8 cellular contexts compared by ENCODE assay signal in the genomic region with DNA sequence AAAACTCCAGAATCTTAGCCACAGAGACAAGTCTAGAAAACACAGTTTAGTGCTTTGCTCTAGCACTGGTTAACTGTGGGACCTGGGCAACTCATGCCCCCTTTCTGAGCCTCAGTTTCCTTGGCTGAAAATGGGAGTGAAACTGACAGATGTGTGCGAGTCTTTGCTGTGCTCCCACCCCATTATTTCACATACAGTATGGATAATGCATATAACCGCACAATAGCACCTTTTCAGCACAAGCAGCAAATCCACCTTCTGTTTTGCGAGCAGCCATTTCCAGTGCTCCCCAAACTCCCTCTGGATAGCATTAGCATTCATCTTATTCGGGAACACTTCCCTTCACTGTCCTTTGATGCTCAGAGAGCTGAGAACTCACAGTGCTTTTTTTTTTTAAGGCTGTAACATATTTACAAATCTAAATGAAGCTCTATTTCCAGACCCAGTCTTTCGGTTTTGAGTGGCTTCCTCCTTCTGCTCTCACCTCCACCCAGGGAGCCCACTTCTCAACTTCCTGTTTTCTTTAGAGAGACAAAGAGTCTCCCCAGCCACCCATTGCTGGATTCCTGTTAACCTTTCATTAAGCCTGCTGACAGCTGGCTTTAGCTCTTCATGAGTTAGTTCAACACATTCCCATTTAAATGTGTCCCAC. TPM values are rescaled to one million over a fixed set of nuclear protein-coding genes. Genes with fewer than 3 reads are reported as not detected.
A peak's percentile ranks its signal among the peaks of the same experiment; 100 is the strongest.
DNase-seq lines count a peak whose midpoint lies in the region; ATAC-seq, FAIRE-seq and TF ChIP-seq lines count a peak whose summit lies in the region.

No MANE protein-coding gene starts in this region.

- no peaks in the 10 kb centered on the region for H3K27me3 ChIP-seq in iPS DF 6.9 (ENCODE audit: control insufficient read depth, insufficient read depth, low read length)
- no peaks in the 10 kb centered on the region for H3K27me3 ChIP-seq in uterus

- no peak overlapping the region for H3K4me3 ChIP-seq in iPS DF 6.9 (ENCODE audit: low read length)
- H3K4me3 ChIP-seq in uterus: no peak overlapping the region

- ATAC-seq in GM19397 (IDR thresholded peaks at IDR 0.05; ENCODE audit: unreplicated experiment): peak; percentile 73
- peak; percentile 94 for ATAC-seq in HG03342 (IDR thresholded peaks at IDR 0.05; ENCODE audit: unreplicated experiment)

- peak overlapping the region; percentile 85 for H3K27ac ChIP-seq in iPS DF 6.9 (ENCODE audit: low read length)
- H3K27ac ChIP-seq in uterus: no peak overlapping the region

- TF ChIP-seq POLR2A in uterus (IDR thresholded peaks at IDR 0.05): no peak

- H3K4me1 ChIP-seq in iPS DF 6.9 (ENCODE audit: control insufficient read depth, insufficient read depth, low read length): peaks cover 7% of the 10 kb centered on the region; the same call in 1 of the 2 replicates
- H3K4me1 ChIP-seq in uterus: no peaks in the 10 kb centered on the region

- TF ChIP-seq CTCF in uterus (IDR thresholded peaks at IDR 0.05): no peak

- no peaks in the 10 kb centered on the region for H3K9me3 ChIP-seq in iPS DF 6.9 (ENCODE audit: control insufficient read depth, insufficient read depth, low read length)
- no peaks in the 10 kb centered on the region for H3K9me3 ChIP-seq in uterus

- no peak for FAIRE-seq in urothelium cell line (lab: Jason Lieb, UNC)

- no CpG with 5 or more reads among the region's 5 CpGs for WGBS in iPS DF 6.9 (ENCODE audit: insufficient coverage, insufficient read length)

- DNase-seq in DMS79 treated with DMSO at 0.1 percent for 48 hours (lab: John Stamatoyannopoulos, UW) (peak; percentile 30), NCI-H774 (lab: John Stamatoyannopoulos, UW) (peak; percentile 96), iPS DF 6.9 (ENCODE audit: low read depth, low spot score) (peak; percentile 97), urothelium cell line (ENCODE audit: low spot score) (no peak), inferior parietal cortex (ENCODE audit: extremely low spot score) (no peak), uterus (no peak)

- intact Hi-C loops in uterus (cut with DNase I; ENCODE audit: low total_unique reads): no loop called here

- H3K36me3 ChIP-seq in iPS DF 6.9 (ENCODE audit: control insufficient read depth, insufficient read depth, low read length) (no peaks in the 10 kb centered on the region), uterus (no peaks in the 10 kb centered on the region)

RNA-seq across cellular contexts. Expression of gene TIMD4, which starts 49.2 kb away (rescaled TPM):
- 1 to 10 TPM in 1 of 4 donors, not detected in 3; 1.0 TPM for total RNA-seq in uterus

Comparison
In these comparisons a context has a peak if more than half of its experiments do, and no peak if none do; other contexts are left out.
1. DNase-seq: peak in DMS79 treated with DMSO at 0.1 percent for 48 hours (single experiment), NCI-H774 (single experiment) and iPS DF 6.9 (single experiment); none in urothelium cell line (single experiment), inferior parietal cortex (single experiment) and uterus (0 of 2).